Comparison of ENCODE assay signal across 19 cellular contexts in the genomic region with DNA sequence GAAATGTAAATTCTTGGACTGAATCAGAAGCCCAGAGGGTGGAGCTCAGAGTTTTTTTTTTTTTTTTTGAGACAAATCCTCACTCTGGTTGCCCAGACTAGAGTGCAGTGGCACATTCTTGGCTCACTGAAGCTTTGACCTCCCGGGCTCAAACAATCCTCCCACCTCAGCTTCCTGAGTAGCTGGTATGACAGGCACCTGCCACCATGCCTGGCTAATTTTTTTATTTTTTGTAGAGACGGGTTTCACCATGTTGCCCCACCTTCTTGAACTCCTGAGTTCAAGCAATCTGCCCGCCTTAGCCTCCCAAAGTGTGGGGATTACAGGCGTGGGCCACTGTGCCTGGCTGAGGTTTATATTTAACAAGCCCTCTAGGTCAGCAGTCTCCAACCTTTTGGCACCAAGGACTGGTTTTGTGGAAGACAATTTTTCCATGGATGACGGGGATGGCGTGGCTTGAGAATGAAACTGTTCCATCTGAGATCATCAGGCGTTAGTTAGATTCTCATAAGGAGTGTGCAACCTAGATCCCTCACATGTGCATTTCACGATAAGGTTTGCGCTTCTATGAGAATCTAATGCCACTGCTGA.
A peak's percentile ranks its signal among the peaks of the same experiment; 100 is the strongest.
DNase-seq lines count a peak whose midpoint lies in the region; ATAC-seq and TF ChIP-seq lines count a peak whose summit lies in the region.
"Had no signal": no experiment of that assay in that cellular context is flagged by ENCODE, and none has a peak within 500 bp of the region (broad histone marks: within the 10 kb centered on the region; RNA-seq: fewer than 3 reads in every experiment).

No MANE protein-coding gene starts in this region.

- H3K4me1 Mint-ChIP-seq in nephron progenitor cell, result no peaks in the 10 kb centered on the region
- H3K4me1 Mint-ChIP-seq: activated CD8-positive, alpha-beta memory T cell treated with anti-CD3 and anti-CD28 coated beads, Interleukin-2, amount 10 ng/mL, durations not matched to agents 7 days and 5 days had no signal

- H3K27me3 ChIP-seq in SJSA1 (replicated peaks), result no peaks in the 10 kb centered on the region
- no peaks in the 10 kb centered on the region for H3K27me3 ChIP-seq in iPS-18a (ENCODE audit: control insufficient read depth, insufficient read depth, low read length)
- no peaks in the 10 kb centered on the region for H3K27me3 ChIP-seq in skeletal muscle satellite cell (ENCODE audit: control insufficient read depth, insufficient read depth, low read length)
- H3K27me3 ChIP-seq: BLaER1, brain microvascular endothelial cell, foreskin keratinocyte had no signal

- H3K27ac Mint-ChIP-seq in nephron progenitor cell, result no peak overlapping the region
- H3K27ac Mint-ChIP-seq: activated CD8-positive, alpha-beta memory T cell treated with anti-CD3 and anti-CD28 coated beads, Interleukin-2, amount 10 ng/mL, durations not matched to agents 7 days and 5 days had no signal

- H3K4me2 ChIP-seq in skeletal muscle satellite cell (ENCODE audit: low read length), result no peak overlapping the region
- H3K4me2 ChIP-seq: BLaER1 had no signal

- H3K4me1 ChIP-seq in SJSA1 (replicated peaks) (peaks cover 28% of the 10 kb centered on the region), iPS-18a (ENCODE audit: control insufficient read depth, low read depth, low read length) (peaks cover 61% of the 10 kb centered on the region), skeletal muscle satellite cell (ENCODE audit: control insufficient read depth, insufficient read depth, low read length) (peaks cover 22% of the 10 kb centered on the region)
- H3K4me1 ChIP-seq: BLaER1 had no signal

- H3K9ac ChIP-seq in iPS-18a (ENCODE audit: low read length), result peak overlapping the region; percentile 4
- H3K9ac ChIP-seq in skeletal muscle satellite cell (ENCODE audit: low read depth, low read length), result peak overlapping the region; percentile 64
- H3K9ac ChIP-seq: BLaER1 had no signal

- ATAC-seq in GM21825 (IDR thresholded peaks at IDR 0.05; ENCODE audit: unreplicated experiment), result no peak
- ATAC-seq: activated CD8-positive, alpha-beta memory T cell treated with anti-CD3 and anti-CD28 coated beads, Interleukin-2, amount 10 ng/mL, durations not matched to agents 7 days and 5 days had no signal

- peaks cover 21% of the 10 kb centered on the region for H3K9me3 Mint-ChIP-seq in nephron progenitor cell

- peak overlapping the region; percentile 90 for H3K27ac ChIP-seq in SJSA1
- peak overlapping the region; percentile 56 for H3K27ac ChIP-seq in iPS-18a (ENCODE audit: low read length)
- H3K27ac ChIP-seq: BLaER1, foreskin keratinocyte, thoracic aorta, VCaP had no signal

- no peak for TF ChIP-seq CTCF in nephron progenitor cell (IDR thresholded peaks at IDR 0.05)

- H3K9me3 ChIP-seq in SJSA1 (replicated peaks) (no peaks in the 10 kb centered on the region), iPS-18a (ENCODE audit: control insufficient read depth, low read depth, low read length) (no peaks in the 10 kb centered on the region), skeletal muscle satellite cell (replicated peaks; ENCODE audit: low read length) (no peaks in the 10 kb centered on the region)
- H3K9me3 ChIP-seq: thoracic aorta had no signal

- peaks cover 45% of the 10 kb centered on the region for H3K36me3 Mint-ChIP-seq in nephron progenitor cell (ENCODE audit: low read depth)
- H3K36me3 Mint-ChIP-seq: activated CD8-positive, alpha-beta memory T cell treated with anti-CD3 and anti-CD28 coated beads, Interleukin-2, amount 10 ng/mL, durations not matched to agents 7 days and 5 days had no signal

- H3K27me3 Mint-ChIP-seq in nephron progenitor cell (ENCODE audit: low read depth, poor library complexity), result no peaks in the 10 kb centered on the region

- in situ Hi-C loops in KBM-7 (cut with MboI; ENCODE audit: low pct_unique_long_range_greater_than_20kb, low sequenced_read_pairs), result no loop called here

- DNase-seq in HK-2 (ENCODE audit: unreplicated experiment) (peak; percentile 17), SJSA1 (ENCODE audit: low read depth in 1 of 2, low spot score in 2 of 2) (no peak), KBM-7 (no peak), nephron progenitor cell (no peak)
- DNase-seq in stimulated activated naive CD4-positive, alpha-beta T cell (lab: John Stamatoyannopoulos, UW), result no peak
- DNase-seq: activated CD8-positive, alpha-beta memory T cell treated with anti-CD3 and anti-CD28 coated beads, Interleukin-2, amount 10 ng/mL, durations not matched to agents 7 days and 5 days; activated naive CD4-positive, alpha-beta T cell treated with Interleukin-2 at 50 U/mL for 16 hours; DMS153; midbrain; OCI-M1; posterior cingulate gyrus had no signal

- H3K36me3 ChIP-seq in SJSA1 (no peaks in the 10 kb centered on the region), iPS-18a (ENCODE audit: control insufficient read depth, low read depth, low read length) (no peaks in the 10 kb centered on the region), skeletal muscle satellite cell (ENCODE audit: insufficient read depth, low read length) (no peaks in the 10 kb centered on the region)
- H3K36me3 ChIP-seq: BLaER1, brain microvascular endothelial cell, thoracic aorta had no signal

- no peak overlapping the region for H3K4me3 Mint-ChIP-seq in nephron progenitor cell
- H3K4me3 Mint-ChIP-seq: activated CD8-positive, alpha-beta memory T cell treated with anti-CD3 and anti-CD28 coated beads, Interleukin-2, amount 10 ng/mL, durations not matched to agents 7 days and 5 days had no signal

- H3K4me3 ChIP-seq in SJSA1, result no peak overlapping the region
- H3K4me3 ChIP-seq in iPS-18a (ENCODE audit: low read length), result no peak overlapping the region
- H3K4me3 ChIP-seq in skeletal muscle satellite cell (ENCODE audit: low read length), result no peak overlapping the region
- H3K4me3 ChIP-seq: BLaER1, thoracic aorta had no signal
